In genomic region chr10:86668297-86669165, GRCh38 we compare ENCODE assay signal across 7 cellular contexts. TPM values are rescaled to one million over a fixed set of nuclear protein-coding genes. Genes with fewer than 3 reads are reported as not detected.
DNase-seq lines count a peak whose midpoint lies in the region; ATAC-seq and TF ChIP-seq lines count a peak whose summit lies in the region.

LDB3 (plus strand) TSS chr10:86668511; CDS start chr10:86668692, 181 bp downstream.

- no peaks in the 10 kb centered on the region for H3K9me3 Mint-ChIP-seq in effector memory CD8-positive, alpha-beta T cell

- intact Hi-C loops in colonic mucosa (cut with DNase I): no loop called here

- peak within 1 kb of the TSS; percentile 27 for H3K27ac ChIP-seq in colonic mucosa

- H3K4me3 Mint-ChIP-seq in effector memory CD8-positive, alpha-beta T cell: no peak within 1 kb of the TSS

- DNase-seq in NB4 (ENCODE audit: low read depth) (peak; percentile 91), colonic mucosa (no peak), renal cortical epithelial cell (ENCODE audit: low read depth) (peak; percentile 18), midbrain (lab: John Stamatoyannopoulos, UW) (no peak)
- DNase-seq in effector memory CD8-positive, alpha-beta T cell: no peak
- no peak for DNase-seq in NK-92 treated with Interleukin-12 subunit alpha and Interleukin-12 subunit beta, amount 100 ng/mL, for 24 hours (lab: John Stamatoyannopoulos, UW)

- TF ChIP-seq CTCF in NB4 (IDR thresholded peaks at IDR 0.05; ENCODE audit: low read depth, low read length): peak; percentile 6
- TF ChIP-seq CTCF in colonic mucosa (IDR thresholded peaks at IDR 0.05): no peak

- H3K9ac ChIP-seq in colonic mucosa (ENCODE audit: low read depth in 2 of 2, low read length in 2 of 2): peak within 1 kb of the TSS; percentile 26 to 31

- H3K4me3 ChIP-seq in NB4 (ENCODE audit: low read depth, low read length): no peak within 1 kb of the TSS
- no peak within 1 kb of the TSS for H3K4me3 ChIP-seq in colonic mucosa

- peaks cover 0 to 15% of the 10 kb centered on the region in 2 donors for H3K27me3 Mint-ChIP-seq in effector memory CD8-positive, alpha-beta T cell

- peak; percentile 54 for ATAC-seq in GM21360 (IDR thresholded peaks at IDR 0.05; ENCODE audit: unreplicated experiment)
- no peak for ATAC-seq in effector memory CD8-positive, alpha-beta T cell (replicated peaks)

- no peaks in the 10 kb centered on the region for H3K36me3 Mint-ChIP-seq in effector memory CD8-positive, alpha-beta T cell (ENCODE audit: insufficient read depth)

- no peaks in the 10 kb centered on the region for H3K27me3 ChIP-seq in colonic mucosa

- H3K27ac Mint-ChIP-seq in effector memory CD8-positive, alpha-beta T cell: no peak within 1 kb of the TSS

- no peaks in the 10 kb centered on the region for H3K9me3 ChIP-seq in colonic mucosa

- no peaks in the 10 kb centered on the region for H3K36me3 ChIP-seq in colonic mucosa

- no peak for TF ChIP-seq POLR2A in NB4 (IDR thresholded peaks at IDR 0.05; ENCODE audit: extremely low read depth, insufficient read length)

- peaks cover 0 to 1% of the 10 kb centered on the region in 2 donors for H3K4me1 Mint-ChIP-seq in effector memory CD8-positive, alpha-beta T cell (ENCODE audit: low read depth in 2 of 2)

- peaks cover 5% of the 10 kb centered on the region for H3K4me1 ChIP-seq in colonic mucosa

RNA-seq across cellular contexts. Expression of gene LDB3, which starts in this region (rescaled TPM):
- total RNA-seq in colonic mucosa: 1 to 10 TPM in 1 of 2 donors, under 1 TPM in 1; 0.72 to 4.7 TPM
- 0.05 TPM in 1 of 2 replicates, not detected in the other for total RNA-seq in renal cortical epithelial cell

Comparison
In these comparisons a context has a peak if more than half of its experiments do, and no peak if none do; other contexts are left out.
1. Peak in DNase-seq in renal cortical epithelial cell; RNA of the gene not detected or under 1 TPM.